20 cellular contexts compared by ENCODE assay signal in genomic region chr2:71892896-71893295, GRCh38.
"Had no signal": no experiment of that assay in that cellular context is flagged by ENCODE, and none has a peak within 500 bp of the region (broad histone marks: within the 10 kb centered on the region; RNA-seq: fewer than 3 reads in every experiment).

No MANE protein-coding gene starts in this region.

- H3K4me1 ChIP-seq: neural progenitor cell, pancreas, sigmoid colon, stomach had no signal

- H3K9me3 Mint-ChIP-seq: activated B cell treated with CpG ODN at 0.5 μM for 24 hours; activated CD4-positive, alpha-beta T cell treated with anti-CD3 and anti-CD28 coated beads, Interleukin-2, amount 10 ng/mL, durations not matched to agents 24 days and 14 days; activated T-helper 1 cell treated with anti-CD3 and anti-CD28 coated beads, Interleukin-12 subunit alpha, Interleukin-12 subunit beta, Interleukin-2, Interleukin-4 antibody, amounts not matched to agents 30 ng/mL and 10 ng/mL and 1 ng/mL, durations not matched to agents 14 hours and 24 hours and 36 hours; effector memory CD8-positive, alpha-beta T cell; neural progenitor cell had no signal

- DNase-seq: activated B cell treated with CpG ODN at 0.5 μM for 24 hours; activated naive CD4-positive, alpha-beta T cell treated with Interleukin-2 at 50 U/mL for 16 hours; anterior cingulate cortex; cerebellar nuclear complex; effector memory CD8-positive, alpha-beta T cell; heart right ventricle; left colon; midbrain; naive B cell; pancreas; sigmoid colon; stomach; T-helper 17 cell had no signal

- H3K27ac ChIP-seq: epithelial cell of prostate, heart right ventricle, neural progenitor cell, pancreas, sigmoid colon, stomach, thoracic aorta had no signal

- H3K9ac ChIP-seq: neural progenitor cell had no signal

- H3K4me1 Mint-ChIP-seq: activated B cell treated with CpG ODN at 0.5 μM for 24 hours; activated CD4-positive, alpha-beta T cell treated with anti-CD3 and anti-CD28 coated beads, Interleukin-2, amount 10 ng/mL, durations not matched to agents 24 days and 14 days; naive B cell; neural progenitor cell; T-helper 17 cell had no signal

- H3K4me3 ChIP-seq: heart right ventricle, lung, neural progenitor cell, pancreas, sigmoid colon, spleen, stomach, thoracic aorta had no signal

- H3K4me3 Mint-ChIP-seq: activated B cell treated with CpG ODN at 0.5 μM for 24 hours; activated CD4-positive, alpha-beta T cell treated with anti-CD3 and anti-CD28 coated beads, Interleukin-2, amount 10 ng/mL, durations not matched to agents 24 days and 14 days; activated T-helper 1 cell treated with anti-CD3 and anti-CD28 coated beads, Interleukin-12 subunit alpha, Interleukin-12 subunit beta, Interleukin-2, Interleukin-4 antibody, amounts not matched to agents 30 ng/mL and 10 ng/mL and 1 ng/mL, durations not matched to agents 14 hours and 24 hours and 36 hours; effector memory CD8-positive, alpha-beta T cell; naive B cell; neural progenitor cell; T-helper 17 cell had no signal

- H3K36me3 Mint-ChIP-seq: naive B cell, neural progenitor cell had no signal

- H3K27ac Mint-ChIP-seq: activated B cell treated with CpG ODN at 0.5 μM for 24 hours; activated CD4-positive, alpha-beta T cell treated with anti-CD3 and anti-CD28 coated beads, Interleukin-2, amount 10 ng/mL, durations not matched to agents 24 days and 14 days; activated T-helper 1 cell treated with anti-CD3 and anti-CD28 coated beads, Interleukin-12 subunit alpha, Interleukin-12 subunit beta, Interleukin-2, Interleukin-4 antibody, amounts not matched to agents 30 ng/mL and 10 ng/mL and 1 ng/mL, durations not matched to agents 14 hours and 24 hours and 36 hours; effector memory CD8-positive, alpha-beta T cell; naive B cell; neural progenitor cell; T-helper 17 cell had no signal

- H3K27me3 Mint-ChIP-seq: activated B cell treated with CpG ODN at 0.5 μM for 24 hours; activated CD4-positive, alpha-beta T cell treated with anti-CD3 and anti-CD28 coated beads, Interleukin-2, amount 10 ng/mL, durations not matched to agents 24 days and 14 days had no signal

- H3K27me3 ChIP-seq: heart right ventricle, neural progenitor cell, pancreas, sigmoid colon, spleen had no signal

- H3K9me3 ChIP-seq: heart right ventricle, pancreas, sigmoid colon, spleen, stomach, thoracic aorta had no signal

- H3K36me3 ChIP-seq: heart right ventricle, neural progenitor cell, pancreas, sigmoid colon, spleen, stomach, thoracic aorta had no signal
